19 cellular contexts compared by ENCODE assay signal in genomic region chr5:116271432-116271831, GRCh38.
DNase-seq lines count a peak whose midpoint lies in the region; ATAC-seq and TF ChIP-seq lines count a peak whose summit lies in the region.
"Had no signal": no experiment of that assay in that cellular context is flagged by ENCODE, and none has a peak within 500 bp of the region (broad histone marks: within the 10 kb centered on the region; RNA-seq: fewer than 3 reads in every experiment).

No MANE protein-coding gene starts in this region.

- no peaks in the 10 kb centered on the region for H3K27me3 ChIP-seq in kidney epithelial cell (ENCODE audit: control insufficient read depth, insufficient read depth, low read length)
- H3K27me3 ChIP-seq: BLaER1 treated with 17β-estradiol and CSF1 and Interleukin-3, amounts not matched to agents 10 nM and 100 nM had no signal

- no peak for TF ChIP-seq CTCF in kidney epithelial cell (IDR thresholded peaks at IDR 0.05; ENCODE audit: insufficient read depth, low read length, poor library complexity, severe bottlenecking)

- peak; percentile 21 for DNase-seq in EL
- DNase-seq in astrocyte of the hippocampus (ENCODE audit: low read depth, low spot score), result peak; percentile 25
- peak; percentile 72 for DNase-seq in kidney epithelial cell (ENCODE audit: low read depth)
- no peak for DNase-seq in stimulated activated CD4-positive, alpha-beta T cell treated with anti-CD3 and anti-CD28 coated beads, Interleukin-12 subunit alpha, Interleukin-12 subunit beta, amount 100 ng/mL, for 4 hours
- no peak for DNase-seq in NCI-H2081 (lab: John Stamatoyannopoulos, UW)
- DNase-seq in NCI-H2227 treated with DMSO at 0.1 percent for 48 hours (lab: John Stamatoyannopoulos, UW), result no peak
- DNase-seq: activated B cell treated with CpG ODN at 0.5 μM for 24 hours; activated CD8-positive, alpha-beta memory T cell treated with anti-CD3 and anti-CD28 coated beads, Interleukin-2, amount 50 U/mL, for 4 hours; activated naive CD4-positive, alpha-beta T cell treated with anti-CD3 and anti-CD28 coated beads, Interleukin-2, amount 10 ng/mL, durations not matched to agents 7 days and 5 days; DMS153; effector memory CD8-positive, alpha-beta T cell; mesendoderm; NCI-H2081 treated with DMSO at 0.1 percent for 48 hours; NCI-H774; small intestine; stimulated activated naive B cell treated with anti-CD40 and anti-IgM and Interleukin-4, amounts not matched to agents 10 μg/mL and 1 μg/mL and 100 μg/mL, for 72 hours; T-cell had no signal

- ATAC-seq in HG03135 (IDR thresholded peaks at IDR 0.05; ENCODE audit: unreplicated experiment), result peak; percentile 65
- ATAC-seq: effector memory CD8-positive, alpha-beta T cell; stimulated activated naive B cell treated with anti-CD40 and anti-IgM and Interleukin-4, amounts not matched to agents 10 μg/mL and 1 μg/mL and 100 μg/mL, for 72 hours; T-cell had no signal

- H3K36me3 ChIP-seq in kidney epithelial cell (ENCODE audit: control insufficient read depth, insufficient read depth, low read length), result no peaks in the 10 kb centered on the region

- H3K4me3 ChIP-seq in kidney epithelial cell (ENCODE audit: low read depth, low read length), result no peak overlapping the region
- H3K4me3 ChIP-seq: BLaER1 treated with 17β-estradiol and CSF1 and Interleukin-3, amounts not matched to agents 10 nM and 100 nM had no signal

Comparison
In these comparisons a context has a peak if more than half of its experiments do, and no peak if none do; other contexts are left out.
1. DNase-seq: peak in EL (single experiment), astrocyte of the hippocampus (single experiment) and kidney epithelial cell (single experiment); none in stimulated activated CD4-positive, alpha-beta T cell treated with anti-CD3 and anti-CD28 coated beads, Interleukin-12 subunit alpha, Interleukin-12 subunit beta, amount 100 ng/mL, for 4 hours (single experiment), NCI-H2081 (0 of 2) and NCI-H2227 treated with DMSO at 0.1 percent for 48 hours (single experiment).